8 cellular contexts compared by ENCODE assay signal in genomic region chr3:48847586-48848423, GRCh38. TPM values are rescaled to one million over a fixed set of nuclear protein-coding genes. Genes with fewer than 3 reads are reported as not detected.
A peak's percentile ranks its signal among the peaks of the same experiment; 100 is the strongest.
DNase-seq lines count a peak whose midpoint lies in the region; ATAC-seq and TF ChIP-seq lines count a peak whose summit lies in the region.

Gene PRKAR2A (minus strand): TSS chr3:48847874. CDS start chr3:48847596, 278 bp downstream.

- in situ Hi-C loops in HAP-1 (cut with MboI; ENCODE audit: low sequenced_read_pairs): no loop called here

- H3K36me3 ChIP-seq in HAP-1 (replicated peaks) (no peaks in the 10 kb centered on the region; the same call in 1 of the 2 replicates), MM.1S (replicated peaks; ENCODE audit: insufficient read depth, low read length) (no peaks in the 10 kb centered on the region)

- H3K9me3 ChIP-seq in HAP-1 (0 out of 2 replicates have a peak, but pooled peaks cover 5% of the 10 kb centered on the region), MM.1S (replicated peaks; ENCODE audit: insufficient read depth, low read length) (no peaks in the 10 kb centered on the region)

- peak; percentile 90 for ATAC-seq in SK-N-SH treated with all-trans-retinoic acid at 6 μM for 48 hours

- peak; percentile 66 for DNase-seq in GF-D8 (lab: John Stamatoyannopoulos, UW)
- peak; percentile 85 to 91 for DNase-seq in HAP-1 (ENCODE audit: low spot score in 2 of 2)
- DNase-seq in MM.1S: peak; percentile 90
- peak; percentile 82 for DNase-seq in activated naive CD4-positive, alpha-beta T cell treated with anti-CD3 and anti-CD28 coated beads, Interleukin-2, amount 50 U/mL, for 16 hours
- DNase-seq in globus pallidus (ENCODE audit: low spot score): peak; percentile 92
- DNase-seq in non-pigmented ciliary epithelial cell (ENCODE audit: low read depth): peak; percentile 49

- peak within 1 kb of the TSS; percentile 77 for H2AFZ ChIP-seq in MM.1S (ENCODE audit: low read length)

- TF ChIP-seq CTCF in MM.1S (IDR thresholded peaks at IDR 0.05; ENCODE audit: low read length) (no peak), subcutaneous adipose tissue (IDR thresholded peaks at IDR 0.05; ENCODE audit: low read depth) (no peak)

- no peaks in the 10 kb centered on the region for H4K20me1 ChIP-seq in MM.1S (ENCODE audit: insufficient read depth, low read length)

- no peaks in the 10 kb centered on the region for H3K9me2 ChIP-seq in MM.1S (replicated peaks; ENCODE audit: insufficient read depth, low read length)

- peak within 1 kb of the TSS; percentile 65 for H3K4me3 ChIP-seq in HAP-1
- peak within 1 kb of the TSS; percentile 97 for H3K4me3 ChIP-seq in MM.1S (ENCODE audit: low read length)

- H3K4me1 ChIP-seq in HAP-1: peaks cover 10% of the 10 kb centered on the region; the same call in 1 of the 2 replicates
- no peaks in the 10 kb centered on the region; the same call in 1 of the 2 replicates for H3K4me1 ChIP-seq in MM.1S (ENCODE audit: low read length)

- H3K79me2 ChIP-seq in MM.1S (ENCODE audit: low read length): peaks cover 25% of the 10 kb centered on the region

- H3F3A ChIP-seq in MM.1S (ENCODE audit: insufficient read depth, low read length): peaks cover 13% of the 10 kb centered on the region; the same call in 1 of the 2 replicates

- H3K9ac ChIP-seq in MM.1S (ENCODE audit: low read length): peak within 1 kb of the TSS; percentile 83

- peak within 1 kb of the TSS; percentile 92 for H3K4me2 ChIP-seq in MM.1S (ENCODE audit: low read depth, low read length)

- H3K27me3 ChIP-seq in HAP-1 (ENCODE audit: low read depth): no peaks in the 10 kb centered on the region
- H3K27me3 ChIP-seq in MM.1S (replicated peaks; ENCODE audit: insufficient read depth, low read length): no peaks in the 10 kb centered on the region

- peak within 1 kb of the TSS; percentile 68 for H3K27ac ChIP-seq in MM.1S (ENCODE audit: low read length)

TF ChIP-seq in SK-N-SH treated with all-trans-retinoic acid at 6 μM for 48 hours, 23 proteins besides CTCF, POLR2A, EP300 and RAD21:
- TF ChIP-seq RARB (CRISPR knock-in tag; IDR thresholded peaks at IDR 0.05) (no peak), ZNF565 (CRISPR knock-in tag; conservative IDR thresholded peaks at IDR 0.05; ENCODE audit: low read depth) (no peak), PPARA (CRISPR knock-in tag; IDR thresholded peaks at IDR 0.05; ENCODE audit: borderline replicate concordance) (no peak), ZC3H10 (CRISPR knock-in tag; IDR thresholded peaks at IDR 0.05) (no peak), TCF4 (CRISPR knock-in tag; IDR thresholded peaks at IDR 0.05; ENCODE audit: borderline replicate concordance) (no peak), ARNTL (CRISPR knock-in tag; IDR thresholded peaks at IDR 0.05; ENCODE audit: borderline replicate concordance, low read depth) (no peak), BACH2 (CRISPR knock-in tag; IDR thresholded peaks at IDR 0.05; ENCODE audit: borderline replicate concordance) (no peak), PATZ1 (CRISPR knock-in tag; IDR thresholded peaks at IDR 0.05; ENCODE audit: borderline replicate concordance) (no peak), SNAI2 (CRISPR knock-in tag; IDR thresholded peaks at IDR 0.05) (no peak), TSHZ2 (CRISPR knock-in tag; IDR thresholded peaks at IDR 0.05) (no peak)

RNA-seq across cellular contexts. Expression of gene PRKAR2A, which starts in this region (rescaled TPM):
- 10 to 100 TPM; 25.8 to 40.3 (median 33.2) TPM for total RNA-seq in subcutaneous adipose tissue

Comparison
In these comparisons a context has a peak if more than half of its experiments do, and no peak if none do; other contexts are left out.
1. Peak in every context shown above with its lines: DNase-seq, ATAC-seq, H3K4me3 ChIP-seq and H3K27ac ChIP-seq.